Comparison of ENCODE assay signal across 28 cellular contexts in the genomic region with DNA sequence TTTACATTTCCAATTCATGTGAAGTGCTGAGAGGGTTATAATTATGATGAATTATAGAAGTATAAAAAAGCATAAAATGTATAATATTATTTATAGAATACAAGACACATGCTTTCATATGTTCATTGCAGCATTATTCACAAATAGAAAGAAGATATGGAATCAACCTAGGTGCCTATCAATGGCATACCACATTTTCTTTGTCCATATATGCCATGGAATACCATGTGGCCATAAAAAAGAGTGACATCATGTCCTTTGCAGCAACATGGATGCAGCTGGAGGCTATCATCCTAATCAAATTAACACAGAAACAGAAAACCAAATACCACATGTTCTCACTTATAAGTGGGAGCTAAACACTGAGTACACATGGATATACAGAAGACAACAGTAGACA.
"Had no signal": no experiment of that assay in that cellular context is flagged by ENCODE, and none has a peak within 500 bp of the region (broad histone marks: within the 10 kb centered on the region; RNA-seq: fewer than 3 reads in every experiment).

No MANE protein-coding gene starts in this region.

- ATAC-seq: naive thymus-derived CD8-positive, alpha-beta T cell; natural killer cell treated with Interleukin-12 subunit alpha and Interleukin-12 subunit beta and Interleukin-15 and Interleukin-18, amount 100 ng/mL, for 72 hours; psoas muscle; right cardiac atrium; right lobe of liver; stimulated activated effector memory CD8-positive, alpha-beta T cell treated with anti-CD3 and anti-CD28 coated beads, Interleukin-12 subunit alpha, Interleukin-12 subunit beta, amount 100 ng/mL, for 72 hours; stimulated activated naive B cell treated with anti-CD40 and anti-IgM and Interleukin-4, amounts not matched to agents 10 μg/mL and 1 μg/mL and 100 μg/mL, for 72 hours; upper lobe of right lung had no signal

- H3K4me2 ChIP-seq: neural progenitor cell had no signal

- H3K9me3 ChIP-seq: ovary, psoas muscle, right lobe of liver, sigmoid colon, stomach, thoracic aorta, thyroid gland, tibial nerve, upper lobe of right lung, uterus had no signal

- H3K4me3 ChIP-seq: neural progenitor cell, ovary, psoas muscle, right lobe of liver, sigmoid colon, stomach, thoracic aorta, thyroid gland, tibial nerve, upper lobe of right lung, uterus had no signal

- FAIRE-seq: small intestine had no signal

- H3K79me2 ChIP-seq: parathyroid adenoma had no signal

- H3K27me3 Mint-ChIP-seq: natural killer cell treated with Interleukin-12 subunit alpha and Interleukin-12 subunit beta and Interleukin-15 and Interleukin-18, amount 100 ng/mL, for 72 hours; progenitor cell of endocrine pancreas; stimulated activated naive B cell treated with anti-CD40 and anti-IgM and Interleukin-4, amounts not matched to agents 10 μg/mL and 1 μg/mL and 100 μg/mL, for 72 hours; stimulated activated naive CD8-positive, alpha-beta T cell treated with anti-CD3 and anti-CD28 coated beads, Interleukin-15, Interleukin-2, amounts not matched to agents 100 ng/mL and 50 ng/mL, for 24 hours had no signal

- H3K9me3 Mint-ChIP-seq: neural progenitor cell; stimulated activated effector memory CD8-positive, alpha-beta T cell treated with anti-CD3 and anti-CD28 coated beads, Interleukin-12 subunit alpha, Interleukin-12 subunit beta, amount 100 ng/mL, for 72 hours had no signal

- H3K27ac ChIP-seq: neural progenitor cell, ovary, parathyroid adenoma, psoas muscle, right lobe of liver, sigmoid colon, stomach, thoracic aorta, thyroid gland, tibial nerve, upper lobe of right lung, uterus had no signal

- H3K36me3 Mint-ChIP-seq: naive thymus-derived CD8-positive, alpha-beta T cell; natural killer cell treated with Interleukin-12 subunit alpha and Interleukin-12 subunit beta and Interleukin-15 and Interleukin-18, amount 100 ng/mL, for 72 hours; neural progenitor cell; stimulated activated effector memory CD8-positive, alpha-beta T cell treated with anti-CD3 and anti-CD28 coated beads, Interleukin-12 subunit alpha, Interleukin-12 subunit beta, amount 100 ng/mL, for 72 hours; stimulated activated naive B cell treated with anti-CD40 and anti-IgM and Interleukin-4, amounts not matched to agents 10 μg/mL and 1 μg/mL and 100 μg/mL, for 72 hours had no signal

- H3K4me1 Mint-ChIP-seq: neural progenitor cell had no signal

- DNase-seq: naive thymus-derived CD8-positive, alpha-beta T cell; occipital lobe; ovary; posterior cingulate gyrus; psoas muscle; right cardiac atrium; right lobe of liver; sigmoid colon; small intestine; stimulated activated CD4-positive, alpha-beta T cell treated with anti-CD3 and anti-CD28 coated beads, Interleukin-15, amount 100 ng/mL, for 24 hours; stimulated activated CD4-positive, alpha-beta T cell treated with anti-CD3 and anti-CD28 coated beads, Interleukin-2, amount 100 ng/mL, for 24 hours; stimulated activated CD4-positive, alpha-beta T cell treated with anti-CD3 and anti-CD28 coated beads, Interleukin-2, amount 100 ng/mL, for 48 hours; stimulated activated CD4-positive, alpha-beta T cell treated with anti-CD3 and anti-CD28 coated beads, Interleukin-4, amount 100 ng/mL, for 24 hours; stimulated activated naive B cell treated with anti-CD40 and anti-IgM and Interleukin-4, amounts not matched to agents 10 μg/mL and 1 μg/mL and 100 μg/mL, for 72 hours; stimulated activated naive CD4-positive, alpha-beta T cell treated with Interleukin-2 at 50 U/mL for 16 hours; stomach; thyroid gland; trophoblast cell; upper lobe of right lung; uterus had no signal

- H3K27ac Mint-ChIP-seq: naive thymus-derived CD8-positive, alpha-beta T cell; natural killer cell treated with Interleukin-12 subunit alpha and Interleukin-12 subunit beta and Interleukin-15 and Interleukin-18, amount 100 ng/mL, for 72 hours; neural progenitor cell; progenitor cell of endocrine pancreas; stimulated activated effector memory CD8-positive, alpha-beta T cell treated with anti-CD3 and anti-CD28 coated beads, Interleukin-12 subunit alpha, Interleukin-12 subunit beta, amount 100 ng/mL, for 72 hours; stimulated activated naive B cell treated with anti-CD40 and anti-IgM and Interleukin-4, amounts not matched to agents 10 μg/mL and 1 μg/mL and 100 μg/mL, for 72 hours; stimulated activated naive CD8-positive, alpha-beta T cell treated with anti-CD3 and anti-CD28 coated beads, Interleukin-15, Interleukin-2, amounts not matched to agents 100 ng/mL and 50 ng/mL, for 24 hours had no signal

- H3K36me3 ChIP-seq: neural progenitor cell, ovary, right lobe of liver, sigmoid colon, stomach, thoracic aorta, thyroid gland, tibial nerve, upper lobe of right lung, uterus had no signal

- H3K4me1 ChIP-seq: neural progenitor cell, parathyroid adenoma, psoas muscle, right lobe of liver, sigmoid colon, stomach, thyroid gland, tibial nerve, upper lobe of right lung, uterus had no signal

- H3K9ac ChIP-seq: neural progenitor cell, parathyroid adenoma had no signal

- H2AFZ ChIP-seq: neural progenitor cell, parathyroid adenoma had no signal

- H3K4me3 Mint-ChIP-seq: naive thymus-derived CD8-positive, alpha-beta T cell; natural killer cell treated with Interleukin-12 subunit alpha and Interleukin-12 subunit beta and Interleukin-15 and Interleukin-18, amount 100 ng/mL, for 72 hours; neural progenitor cell; stimulated activated effector memory CD8-positive, alpha-beta T cell treated with anti-CD3 and anti-CD28 coated beads, Interleukin-12 subunit alpha, Interleukin-12 subunit beta, amount 100 ng/mL, for 72 hours; stimulated activated naive B cell treated with anti-CD40 and anti-IgM and Interleukin-4, amounts not matched to agents 10 μg/mL and 1 μg/mL and 100 μg/mL, for 72 hours; stimulated activated naive CD8-positive, alpha-beta T cell treated with anti-CD3 and anti-CD28 coated beads, Interleukin-15, Interleukin-2, amounts not matched to agents 100 ng/mL and 50 ng/mL, for 24 hours had no signal

- H3K27me3 ChIP-seq: neural progenitor cell, ovary, right lobe of liver, sigmoid colon, stomach, thyroid gland, tibial nerve, upper lobe of right lung, uterus had no signal
